6 cellular contexts compared by ENCODE assay signal in the genomic region with DNA sequence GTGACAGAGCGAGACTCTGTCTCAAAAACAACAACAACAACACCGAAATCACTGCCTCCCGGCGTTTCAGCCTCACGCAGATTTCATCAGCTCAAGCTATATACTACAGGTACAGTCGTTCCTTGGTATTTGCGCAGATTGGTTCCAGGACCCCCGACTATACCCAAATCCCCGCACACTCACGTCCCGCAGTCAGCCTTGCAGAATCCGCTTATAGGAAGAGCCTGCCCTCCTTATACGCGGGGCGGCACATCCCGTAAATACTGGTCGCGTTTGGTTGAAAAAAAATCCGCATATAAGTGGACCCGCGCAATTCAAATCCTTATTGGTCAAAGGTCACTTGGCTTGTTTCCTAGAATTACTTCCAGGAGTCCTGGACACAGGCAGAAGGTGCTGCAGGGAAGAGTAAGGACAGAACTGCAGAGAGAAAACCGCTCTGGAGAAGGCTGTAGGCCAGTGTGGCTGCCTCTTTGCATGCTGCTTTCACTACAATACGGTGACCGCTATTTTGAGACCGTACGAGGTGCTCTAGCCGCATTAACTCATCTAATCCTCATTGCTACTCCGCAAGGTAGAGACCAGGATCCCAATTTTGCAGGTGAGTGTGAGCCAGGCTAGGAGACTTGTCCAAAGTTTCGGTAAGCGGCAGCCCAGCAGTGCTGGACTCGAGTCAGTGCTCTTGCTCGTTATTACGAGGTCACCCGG. TPM values are rescaled to one million over a fixed set of nuclear protein-coding genes. Genes with fewer than 3 reads are reported as not detected.
DNase-seq lines count a peak whose midpoint lies in the region; ATAC-seq and TF ChIP-seq lines count a peak whose summit lies in the region.

No MANE protein-coding gene starts in this region.

- ATAC-seq in GM21515 (IDR thresholded peaks at IDR 0.05; ENCODE audit: unreplicated experiment): no peak

- DNase-seq in activated T-cell treated with anti-CD3 and anti-CD28 coated beads, Interleukin-2, amount 50 U/mL, for 24 hours: no peak
- no peak for DNase-seq in activated T-cell treated with anti-CD3 and anti-CD28 coated beads, Interleukin-2, amount 50 U/mL, for 1 hour
- DNase-seq in chondrocyte (ENCODE audit: low spot score) (no peak), osteocyte (ENCODE audit: extremely low spot score, unreplicated experiment) (no peak), NCI-H524 treated with DMSO at 0.1 percent for 48 hours (lab: John Stamatoyannopoulos, UW) (no peak)

- H3K9me3 Mint-ChIP-seq in activated T-cell treated with anti-CD3 and anti-CD28 coated beads, Interleukin-2, amount 50 U/mL, for 24 hours: no peaks in the 10 kb centered on the region
- H3K9me3 Mint-ChIP-seq in chondrocyte (ENCODE audit: low read depth) (no peaks in the 10 kb centered on the region), osteocyte (ENCODE audit: unreplicated experiment) (no peaks in the 10 kb centered on the region)

- TF ChIP-seq CTCF in chondrocyte (IDR thresholded peaks at IDR 0.05) (no peak), osteocyte (IDR thresholded peaks at IDR 0.05) (no peak)

- peak overlapping the region; percentile 88 for H3K4me3 Mint-ChIP-seq in activated T-cell treated with anti-CD3 and anti-CD28 coated beads, Interleukin-2, amount 50 U/mL, for 24 hours
- H3K4me3 Mint-ChIP-seq in chondrocyte (ENCODE audit: unreplicated experiment) (peak overlapping the region; percentile 79), osteocyte (ENCODE audit: unreplicated experiment) (peak overlapping the region; percentile 82)

- H3K27me3 Mint-ChIP-seq in activated T-cell treated with anti-CD3 and anti-CD28 coated beads, Interleukin-2, amount 50 U/mL, for 24 hours: no peaks in the 10 kb centered on the region
- H3K27me3 Mint-ChIP-seq in chondrocyte (ENCODE audit: low read depth): no peaks in the 10 kb centered on the region
- no peaks in the 10 kb centered on the region for H3K27me3 Mint-ChIP-seq in osteocyte (ENCODE audit: unreplicated experiment)

- H3K4me1 Mint-ChIP-seq in activated T-cell treated with anti-CD3 and anti-CD28 coated beads, Interleukin-2, amount 50 U/mL, for 24 hours (ENCODE audit: low read depth): peaks cover 41% of the 10 kb centered on the region
- H3K4me1 Mint-ChIP-seq in chondrocyte (ENCODE audit: low read depth) (peaks cover 13% of the 10 kb centered on the region), osteocyte (ENCODE audit: unreplicated experiment) (peaks cover 14% of the 10 kb centered on the region)

- peak overlapping the region; percentile 91 for H3K27ac Mint-ChIP-seq in activated T-cell treated with anti-CD3 and anti-CD28 coated beads, Interleukin-2, amount 50 U/mL, for 24 hours
- H3K27ac Mint-ChIP-seq in chondrocyte (ENCODE audit: unreplicated experiment) (peak overlapping the region; percentile 49), osteocyte (ENCODE audit: unreplicated experiment) (peak overlapping the region; percentile 41)

- peaks cover 53% of the 10 kb centered on the region for H3K36me3 Mint-ChIP-seq in activated T-cell treated with anti-CD3 and anti-CD28 coated beads, Interleukin-2, amount 50 U/mL, for 24 hours (ENCODE audit: low read depth)
- H3K36me3 Mint-ChIP-seq in chondrocyte (ENCODE audit: low read depth) (peaks cover 16% of the 10 kb centered on the region), osteocyte (ENCODE audit: unreplicated experiment) (peaks cover 11% of the 10 kb centered on the region)

RNA-seq across cellular contexts. Expression of a gene that starts 0.7 kb away (rescaled TPM):
- 62.5 to 79.2 TPM (median 62.6 TPM) in 3 replicates for total RNA-seq in chondrocyte
- total RNA-seq in osteocyte: 49.7 and 59.4 TPM in 2 replicates

RNA-seq across cellular contexts. Expression of a gene that starts 37.9 kb away (rescaled TPM):
- total RNA-seq in chondrocyte (103 to 107 TPM (median 105 TPM) in 3 replicates), osteocyte (92.1 and 100 TPM in 2 replicates)

RNA-seq across cellular contexts. Expression of a gene that starts 38.2 kb away (rescaled TPM):
- total RNA-seq in chondrocyte: 13.3 to 21.4 TPM (median 13.9 TPM) in 3 replicates
- 18.7 and 21.1 TPM in 2 replicates for total RNA-seq in osteocyte

RNA-seq across cellular contexts. Expression of a gene that starts 45.7 kb away (rescaled TPM):
- 8.4 to 13.2 TPM (median 8.7 TPM) in 3 replicates for total RNA-seq in chondrocyte
- 14.0 and 14.9 TPM in 2 replicates for total RNA-seq in osteocyte

RNA-seq across cellular contexts. Expression of a gene that starts 45.9 kb away (rescaled TPM):
- total RNA-seq in chondrocyte (65.9 to 69.8 TPM (median 68.0 TPM) in 3 replicates), osteocyte (65.3 and 69.7 TPM in 2 replicates)

Comparison
In these comparisons a context has a peak if more than half of its experiments do, and no peak if none do; other contexts are left out.
1. H3K27ac Mint-ChIP-seq: peak in every context shown above with its lines; median percentile 91 in activated T-cell treated with anti-CD3 and anti-CD28 coated beads, Interleukin-2, amount 50 U/mL, for 24 hours; 49 in chondrocyte; 41 in osteocyte.